Comparison of ENCODE assay signal across 7 cellular contexts in genomic region chr2:27427863-27428212, GRCh38. TPM values are rescaled to one million over a fixed set of nuclear protein-coding genes. Genes with fewer than 3 reads are reported as not detected.
DNase-seq lines count a peak whose midpoint lies in the region; ATAC-seq and TF ChIP-seq lines count a peak whose summit lies in the region.

No MANE protein-coding gene starts in this region.

- DNase-seq in HEK293T (ENCODE audit: extremely low spot score), result no peak
- DNase-seq in WTC11 (ENCODE audit: low spot score), result no peak
- no peak for DNase-seq in stimulated activated naive B cell treated with anti-CD40 and anti-IgM and Interleukin-4, amounts not matched to agents 10 μg/mL and 1 μg/mL and 100 μg/mL, for 72 hours
- no peak for DNase-seq in NCI-H2029 (lab: John Stamatoyannopoulos, UW)
- DNase-seq in left colon, result no peak
- DNase-seq in NCI-H1436 treated with DMSO at 0.1 percent for 48 hours (lab: John Stamatoyannopoulos, UW), result no peak

- POLR2A ChIA-PET in HEK293T (lab: Yijun Ruan, JAX), result interaction anchor here (0.7 to 8.4 kb wide), 8 partner anchors 9 to 65 kb away, joined by 3 to 135 read pairs (median 4); partner anchors contain the start of genes EIF2B4, PPM1G and ZNF513
- POLR2A ChIA-PET in WTC11 (lab: Charles Lee), result interaction anchor here (0.6 to 4.1 kb wide), 3 partner anchors 18 to 501 kb away, joined by 3 to 28 read pairs (median 3); partner anchors contain the start of gene PPM1G

- TF ChIP-seq CTCF in WTC11 (IDR thresholded peaks at IDR 0.05), result no peak

- H3K27ac Mint-ChIP-seq in WTC11, result peak overlapping the region; percentile 93
- peak overlapping the region; percentile 98 for H3K27ac Mint-ChIP-seq in stimulated activated naive B cell treated with anti-CD40 and anti-IgM and Interleukin-4, amounts not matched to agents 10 μg/mL and 1 μg/mL and 100 μg/mL, for 72 hours

- no peaks in the 10 kb centered on the region; the same call in 1 of the 2 replicates for H3K36me3 Mint-ChIP-seq in WTC11
- peaks cover 0 to 3% of the 10 kb centered on the region in 2 donors for H3K36me3 Mint-ChIP-seq in stimulated activated naive B cell treated with anti-CD40 and anti-IgM and Interleukin-4, amounts not matched to agents 10 μg/mL and 1 μg/mL and 100 μg/mL, for 72 hours

- H3K9me3 Mint-ChIP-seq in WTC11, result no peaks in the 10 kb centered on the region
- H3K9me3 Mint-ChIP-seq in stimulated activated naive B cell treated with anti-CD40 and anti-IgM and Interleukin-4, amounts not matched to agents 10 μg/mL and 1 μg/mL and 100 μg/mL, for 72 hours, result no peaks in the 10 kb centered on the region

- H3K4me1 Mint-ChIP-seq in WTC11, result peaks cover 21% of the 10 kb centered on the region
- H3K4me1 Mint-ChIP-seq in stimulated activated naive B cell treated with anti-CD40 and anti-IgM and Interleukin-4, amounts not matched to agents 10 μg/mL and 1 μg/mL and 100 μg/mL, for 72 hours, result peaks cover 15 to 31% of the 10 kb centered on the region in 2 donors

- peak overlapping the region; percentile 78 for H3K4me3 ChIP-seq in iPS-11a (ENCODE audit: low read depth, low read length)

- intact Hi-C loops in left colon (cut with DNase I, micrococcal nuclease), result no loop called here

- H3K4me3 Mint-ChIP-seq in WTC11, result peak overlapping the region; percentile 91
- peak overlapping the region; percentile 96 to 99 for H3K4me3 Mint-ChIP-seq in stimulated activated naive B cell treated with anti-CD40 and anti-IgM and Interleukin-4, amounts not matched to agents 10 μg/mL and 1 μg/mL and 100 μg/mL, for 72 hours

- no peaks in the 10 kb centered on the region; the same call in 1 of the 2 replicates for H3K27me3 Mint-ChIP-seq in WTC11 (ENCODE audit: low read depth)
- H3K27me3 Mint-ChIP-seq in stimulated activated naive B cell treated with anti-CD40 and anti-IgM and Interleukin-4, amounts not matched to agents 10 μg/mL and 1 μg/mL and 100 μg/mL, for 72 hours, result no peaks in the 10 kb centered on the region

- ATAC-seq in WTC11 (no peak), left colon (no peak)
- ATAC-seq in stimulated activated naive B cell treated with anti-CD40 and anti-IgM and Interleukin-4, amounts not matched to agents 10 μg/mL and 1 μg/mL and 100 μg/mL, for 72 hours (replicated peaks), result no peak

- CTCF ChIA-PET in HEK293T (lab: Yijun Ruan, JAX), result interaction anchor here (3.4 kb wide), 1 partner anchor 18 kb away, joined by 12 read pairs; the partner anchor contains the start of gene PPM1G
- CTCF ChIA-PET in WTC11 (lab: Charles Lee), result interaction anchor here (3.1 to 4.4 kb wide), 2 partner anchors 19 to 256 kb away, joined by 13 to 52 read pairs; partner anchors contain the start of gene PPM1G

TF ChIP-seq in HEK293T, 16 proteins besides CTCF, POLR2A, EP300 and RAD21:
- TF ChIP-seq L3MBTL2 (conservative IDR thresholded peaks at IDR 0.05) (0 out of 2 replicates have a peak, but pooled peaks have one; percentile 2), LEF1 (IDR thresholded peaks at IDR 0.05; ENCODE audit: borderline replicate concordance) (no peak)

TF ChIP-seq in WTC11, 78 proteins besides CTCF, POLR2A, EP300 and RAD21:
- TF ChIP-seq, protein P1, sequence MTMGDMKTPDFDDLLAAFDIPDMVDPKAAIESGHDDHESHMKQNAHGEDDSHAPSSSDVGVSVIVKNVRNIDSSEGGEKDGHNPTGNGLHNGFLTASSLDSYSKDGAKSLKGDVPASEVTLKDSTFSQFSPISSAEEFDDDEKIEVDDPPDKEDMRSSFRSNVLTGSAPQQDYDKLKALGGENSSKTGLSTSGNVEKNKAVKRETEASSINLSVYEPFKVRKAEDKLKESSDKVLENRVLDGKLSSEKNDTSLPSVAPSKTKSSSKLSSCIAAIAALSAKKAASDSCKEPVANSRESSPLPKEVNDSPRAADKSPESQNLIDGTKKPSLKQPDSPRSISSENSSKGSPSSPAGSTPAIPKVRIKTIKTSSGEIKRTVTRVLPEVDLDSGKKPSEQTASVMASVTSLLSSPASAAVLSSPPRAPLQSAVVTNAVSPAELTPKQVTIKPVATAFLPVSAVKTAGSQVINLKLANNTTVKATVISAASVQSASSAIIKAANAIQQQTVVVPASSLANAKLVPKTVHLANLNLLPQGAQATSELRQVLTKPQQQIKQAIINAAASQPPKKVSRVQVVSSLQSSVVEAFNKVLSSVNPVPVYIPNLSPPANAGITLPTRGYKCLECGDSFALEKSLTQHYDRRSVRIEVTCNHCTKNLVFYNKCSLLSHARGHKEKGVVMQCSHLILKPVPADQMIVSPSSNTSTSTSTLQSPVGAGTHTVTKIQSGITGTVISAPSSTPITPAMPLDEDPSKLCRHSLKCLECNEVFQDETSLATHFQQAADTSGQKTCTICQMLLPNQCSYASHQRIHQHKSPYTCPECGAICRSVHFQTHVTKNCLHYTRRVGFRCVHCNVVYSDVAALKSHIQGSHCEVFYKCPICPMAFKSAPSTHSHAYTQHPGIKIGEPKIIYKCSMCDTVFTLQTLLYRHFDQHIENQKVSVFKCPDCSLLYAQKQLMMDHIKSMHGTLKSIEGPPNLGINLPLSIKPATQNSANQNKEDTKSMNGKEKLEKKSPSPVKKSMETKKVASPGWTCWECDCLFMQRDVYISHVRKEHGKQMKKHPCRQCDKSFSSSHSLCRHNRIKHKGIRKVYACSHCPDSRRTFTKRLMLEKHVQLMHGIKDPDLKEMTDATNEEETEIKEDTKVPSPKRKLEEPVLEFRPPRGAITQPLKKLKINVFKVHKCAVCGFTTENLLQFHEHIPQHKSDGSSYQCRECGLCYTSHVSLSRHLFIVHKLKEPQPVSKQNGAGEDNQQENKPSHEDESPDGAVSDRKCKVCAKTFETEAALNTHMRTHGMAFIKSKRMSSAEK (CRISPR knock-in tag; IDR thresholded peaks at IDR 0.05; ENCODE audit: borderline replicate concordance), result no peak

RNA-seq across cellular contexts. Expression of gene NRBP1, which starts 0.6 kb away (rescaled TPM):
- total RNA-seq in WTC11 (2021) (108 to 110 TPM (median 108 TPM) in 3 replicates), left colon (10 to 100 TPM; 72.2 to 85.8 TPM)

RNA-seq across cellular contexts. Expression of gene KRTCAP3, which starts 14.3 kb away (rescaled TPM):
- total RNA-seq in WTC11 (2021) (41.9 to 50.0 TPM (median 49.2 TPM) in 3 replicates), left colon (100 to 1,000 TPM in 1 of 2 donors, 10 to 100 TPM in 1; 90.0 to 104 TPM)

RNA-seq across cellular contexts. Expression of gene PPM1G, which starts 18.4 kb away (rescaled TPM):
- total RNA-seq in WTC11 (2021) (140 to 193 TPM (median 147 TPM) in 3 replicates), left colon (10 to 100 TPM; 50.9 to 73.4 TPM)

RNA-seq across cellular contexts. Expression of gene ZNF513, which starts 47.3 kb away (rescaled TPM):
- total RNA-seq in WTC11 (2021) (23.6 to 27.4 TPM (median 24.5 TPM) in 3 replicates), left colon (10 to 100 TPM; 24.9 to 27.4 TPM)

RNA-seq across cellular contexts. Expression of gene SNX17, which starts 57.4 kb away (rescaled TPM):
- total RNA-seq in WTC11 (2021), result 72.5 to 75.3 TPM (median 74.7 TPM) in 3 replicates
- total RNA-seq in left colon, result 10 to 100 TPM; 85.2 to 85.5 TPM
